In the genomic region with DNA sequence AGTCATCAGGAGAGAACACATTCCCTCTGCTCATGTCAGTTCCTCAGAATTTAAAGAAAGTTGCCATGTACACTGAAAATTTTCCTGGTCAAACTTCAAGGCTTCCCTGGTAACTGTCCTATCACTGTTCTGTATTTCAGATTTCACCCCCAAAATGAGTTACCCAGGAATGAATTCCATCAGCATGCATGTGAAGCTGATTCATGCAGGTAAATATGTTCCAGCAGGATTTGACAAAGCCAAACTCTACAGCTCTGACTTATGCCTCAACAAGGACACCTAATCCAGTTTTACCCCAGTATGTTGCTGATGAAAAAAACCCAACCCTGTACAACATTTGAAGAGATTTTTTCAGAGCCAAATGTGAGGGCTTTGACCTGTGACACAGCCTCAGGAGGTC, we compare ENCODE assay signal across 15 cellular contexts. TPM values are rescaled to one million over a fixed set of nuclear protein-coding genes. Genes with fewer than 3 reads are reported as not detected.
DNase-seq lines count a peak whose midpoint lies in the region; ATAC-seq, FAIRE-seq and TF ChIP-seq lines count a peak whose summit lies in the region.
"Had no signal": no experiment of that assay in that cellular context is flagged by ENCODE, and none has a peak within 500 bp of the region (broad histone marks: within the 10 kb centered on the region; RNA-seq: fewer than 3 reads in every experiment).

No MANE protein-coding gene starts in this region.

- FAIRE-seq in bronchial epithelial cell (lab: Jason Lieb, UNC), result no peak
- FAIRE-seq: GM12892 had no signal

- dilution Hi-C loops in mammary epithelial cell (cut with HindIII; ENCODE audit: low sequenced_read_pairs), result loop anchor here (5.0 kb wide), 1 partner anchor 67 kb away; no protein-coding TSS in a partner anchor

- no peaks in the 10 kb centered on the region for H3K79me2 ChIP-seq in mammary epithelial cell (ENCODE audit: insufficient read depth, low read length)

- H3K36me3 ChIP-seq in mammary epithelial cell (ENCODE audit: insufficient read depth, low read length) (no peaks in the 10 kb centered on the region), bronchial epithelial cell (ENCODE audit: control insufficient read depth, insufficient read depth, low read length) (no peaks in the 10 kb centered on the region)

- no peak for ATAC-seq in GM18511 (IDR thresholded peaks at IDR 0.05; ENCODE audit: unreplicated experiment)
- ATAC-seq: CD8-positive, alpha-beta T cell had no signal

- in situ Hi-C loops in mammary epithelial cell (cut with MboI; ENCODE audit: low sequenced_read_pairs in 2 of 2), result no loop called here

- peaks cover 6% of the 10 kb centered on the region for H3K4me1 Mint-ChIP-seq in MCF 10A (ENCODE audit: insufficient read depth, unreplicated experiment)
- H3K4me1 Mint-ChIP-seq: CD14-positive monocyte had no signal

- CTCF ChIA-PET in mammary epithelial cell (lab: Charles Lee; ENCODE audit: low non-redundant PET) (no interaction called here), MCF 10A (lab: Yijun Ruan, JAX) (no interaction called here)

- BruUV-seq in mammary epithelial cell (replicated peaks; lab: Mats Ljungman, UMichigan) (no TSS peak), MCF 10A (replicated peaks; lab: Mats Ljungman, UMichigan) (no TSS peak)

- peak overlapping the region; percentile 21 for H3K4me2 ChIP-seq in mammary epithelial cell (ENCODE audit: insufficient read depth, low read depth, low read length)

- intact Hi-C loops in mammary epithelial cell (cut with micrococcal nuclease), result loop anchor here (1.0 kb wide), 1 partner anchor 20 kb away; no protein-coding TSS in a partner anchor
- intact Hi-C loops in MCF 10A (cut with micrococcal nuclease), result no loop called here

- no peak overlapping the region for H3K4me3 Mint-ChIP-seq in MCF 10A (ENCODE audit: unreplicated experiment)
- H3K4me3 Mint-ChIP-seq: CD14-positive monocyte; CD8-positive, alpha-beta T cell had no signal

- no peak overlapping the region for H3K9ac ChIP-seq in mammary epithelial cell (ENCODE audit: insufficient read depth, low read length)

- H3K9me3 Mint-ChIP-seq in MCF 10A (ENCODE audit: unreplicated experiment), result peaks cover 18% of the 10 kb centered on the region

- POLR2A ChIA-PET in MCF 10A (lab: Yijun Ruan, JAX), result interaction anchor here (0.7 to 0.8 kb wide), 2 partner anchors 18 to 25 kb away, joined by 3 read pairs; partner anchors contain the start of gene ABHD13

- peak overlapping the region; percentile 75 for H2AFZ ChIP-seq in mammary epithelial cell (ENCODE audit: low read depth, low read length)

- DNase-seq in mammary epithelial cell (peak; percentile 71), MCF 10A (ENCODE audit: unreplicated experiment) (no peak), bronchial epithelial cell (ENCODE audit: low read depth) (peak; percentile 90), iris pigment epithelial cell (ENCODE audit: low read depth) (peak; percentile 3), NCI-H1092 treated with DMSO at 0.1 percent for 48 hours (lab: John Stamatoyannopoulos, UW) (no peak), kidney glomerular epithelial cell (lab: John Stamatoyannopoulos, UW) (no peak)
- DNase-seq: CD8-positive, alpha-beta T cell; COR-L47; DND-41; GDM1; IMR-90 had no signal

- H3K4me3 ChIP-seq in mammary epithelial cell (replicated peaks in 1 of 3; ENCODE audit: insufficient read depth in 1 of 3, low read depth in 2 of 3, low read length in 3 of 3) (no peak overlapping the region), bronchial epithelial cell (ENCODE audit: low read depth, low read length) (no peak overlapping the region)

- peaks cover 37% of the 10 kb centered on the region for H3K4me1 ChIP-seq in mammary epithelial cell (ENCODE audit: insufficient read depth, low read length)

- peak overlapping the region; percentile 33 for H3K27ac ChIP-seq in mammary epithelial cell (ENCODE audit: insufficient read depth, low read depth, low read length)
- H3K27ac ChIP-seq: 22Rv1 had no signal

- H3K27me3 ChIP-seq in mammary epithelial cell (ENCODE audit: insufficient read depth, low read length) (no peaks in the 10 kb centered on the region), bronchial epithelial cell (ENCODE audit: control insufficient read depth, insufficient read depth, low read length) (no peaks in the 10 kb centered on the region)

- H3K27ac Mint-ChIP-seq in MCF 10A (ENCODE audit: low read depth, unreplicated experiment), result no peak overlapping the region
- H3K27ac Mint-ChIP-seq: CD14-positive monocyte; CD8-positive, alpha-beta T cell had no signal

- no peaks in the 10 kb centered on the region for H4K20me1 ChIP-seq in mammary epithelial cell (ENCODE audit: insufficient read depth, low read length)

- no peaks in the 10 kb centered on the region for H3K27me3 Mint-ChIP-seq in MCF 10A (ENCODE audit: insufficient read depth, unreplicated experiment)

- H3K9me3 ChIP-seq in mammary epithelial cell (replicated peaks; ENCODE audit: insufficient read depth, low read length), result peaks cover 4% of the 10 kb centered on the region

- H3K36me3 Mint-ChIP-seq in MCF 10A (ENCODE audit: insufficient read depth, unreplicated experiment), result no peaks in the 10 kb centered on the region
- H3K36me3 Mint-ChIP-seq: CD14-positive monocyte; CD8-positive, alpha-beta T cell had no signal

- TF ChIP-seq CTCF in mammary epithelial cell (conservative IDR thresholded peaks at IDR 0.05 in 1 of 2, IDR thresholded peaks at IDR 0.05 in 1 of 2; ENCODE audit: extremely low read depth in 1 of 2, insufficient read depth in 1 of 2, low read depth in 1 of 2, low read length in 2 of 2), result no peak
- TF ChIP-seq CTCF in MCF 10A (IDR thresholded peaks at IDR 0.05; ENCODE audit: unreplicated experiment), result no peak
- TF ChIP-seq CTCF in bronchial epithelial cell (IDR thresholded peaks at IDR 0.05; ENCODE audit: insufficient read depth, low read length, severe bottlenecking), result no peak

RNA-seq across cellular contexts. Expression of gene LIG4, which starts 21.5 kb away (rescaled TPM):
- 10 to 100 TPM; 15.2 to 16.4 TPM for total RNA-seq in mammary epithelial cell
- polyA plus RNA-seq in mammary epithelial cell, result 3.7 TPM
- polyA minus RNA-seq in mammary epithelial cell, result 5.9 TPM
- 17.7 and 18.2 TPM in 2 replicates for total RNA-seq in MCF 10A (2022)
- total RNA-seq in bronchial epithelial cell, result 10.5 and 17.0 TPM in 2 replicates

RNA-seq across cellular contexts. Expression of gene ABHD13, which starts 24.4 kb away (rescaled TPM):
- 10 to 100 TPM; 10.1 to 13.3 TPM for total RNA-seq in mammary epithelial cell
- 3.9 TPM for polyA plus RNA-seq in mammary epithelial cell
- 2.1 TPM for polyA minus RNA-seq in mammary epithelial cell
- 6.2 and 6.6 TPM in 2 replicates for total RNA-seq in MCF 10A (2022)
- 4.7 and 6.0 TPM in 2 replicates for total RNA-seq in bronchial epithelial cell

Comparison
In these comparisons a context has a peak if more than half of its experiments do, and no peak if none do; other contexts are left out.
1. DNase-seq: peak in mammary epithelial cell (single experiment), bronchial epithelial cell (single experiment) and iris pigment epithelial cell (single experiment); none in MCF 10A (single experiment), NCI-H1092 treated with DMSO at 0.1 percent for 48 hours (single experiment) and kidney glomerular epithelial cell (single experiment).